In the genomic region with DNA sequence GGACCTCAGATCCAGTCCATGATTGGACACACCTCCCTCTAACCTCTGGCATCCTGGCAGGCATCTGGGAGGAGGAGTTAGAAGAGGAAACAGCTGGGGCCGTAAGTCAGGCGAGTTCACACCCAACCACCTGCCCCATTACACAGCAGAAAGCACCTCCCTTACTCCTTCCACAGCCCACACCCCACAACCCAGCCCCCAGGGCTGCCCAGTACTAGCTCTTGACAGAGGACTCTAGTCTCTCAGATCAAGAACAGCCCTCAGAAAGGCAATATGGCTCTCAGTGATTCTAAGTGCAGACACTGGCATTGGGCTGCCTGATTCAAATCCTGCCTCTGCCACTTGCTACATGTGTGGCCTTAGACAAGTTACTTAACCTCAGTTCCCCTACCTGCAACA, we compare ENCODE assay signal across 9 cellular contexts. TPM values are rescaled to one million over a fixed set of nuclear protein-coding genes. Genes with fewer than 3 reads are reported as not detected.
DNase-seq lines count a peak whose midpoint lies in the region; ATAC-seq and TF ChIP-seq lines count a peak whose summit lies in the region.
"Had no signal": no experiment of that assay in that cellular context is flagged by ENCODE, and none has a peak within 500 bp of the region (broad histone marks: within the 10 kb centered on the region; RNA-seq: fewer than 3 reads in every experiment).

No MANE protein-coding gene starts in this region.

- DNase-seq in ELR (ENCODE audit: low read depth) (peak; percentile 52), RWPE1 (ENCODE audit: low spot score) (peak; percentile 17), mucosa of descending colon (peak; percentile 77 to 86 (median 77)), glutamatergic neuron (no peak), aorta (no peak), NCI-H2227 (lab: John Stamatoyannopoulos, UW; ENCODE audit: unreplicated experiment) (no peak), activated gamma-delta T cell treated with Interleukin-2 at 50 U/mL for 16 hours (no peak)

- H3K9me3 ChIP-seq in HEK293 (ENCODE audit: control insufficient read depth, insufficient read depth, low read depth, low read length) (no peaks in the 10 kb centered on the region), mucosa of descending colon (no peaks in the 10 kb centered on the region), aorta (ENCODE audit: control insufficient read depth, low read length) (no peaks in the 10 kb centered on the region)

- H3K27ac ChIP-seq in HEK293 (ENCODE audit: extremely low read depth, low read depth, low read length) (no peak overlapping the region), RWPE1 (peak overlapping the region; percentile 48), aorta (ENCODE audit: low read depth in 1 of 2, low read length in 2 of 2) (peak overlapping the region in 1 of 2 donors; percentile 22)
- H3K27ac ChIP-seq: VCaP had no signal

- peaks cover 2% of the 10 kb centered on the region for H3K27me3 Mint-ChIP-seq in glutamatergic neuron (ENCODE audit: unreplicated experiment)

- no peak overlapping the region for H3K27ac Mint-ChIP-seq in glutamatergic neuron (ENCODE audit: unreplicated experiment)

- no peak overlapping the region for H3K4me3 ChIP-seq in HEK293 (ENCODE audit: low read depth, low read length)
- H3K4me3 ChIP-seq in mucosa of descending colon = no peak overlapping the region
- H3K4me3 ChIP-seq in aorta (ENCODE audit: low read length in 2 of 2) = no peak overlapping the region

- H3K4me3 Mint-ChIP-seq in glutamatergic neuron (ENCODE audit: unreplicated experiment) = no peak overlapping the region

- peaks cover 1% of the 10 kb centered on the region for H3K9me3 Mint-ChIP-seq in glutamatergic neuron (ENCODE audit: unreplicated experiment)

- CTCF ChIA-PET in HEK293 (lab: Yijun Ruan, JAX) = interaction anchor here (0.6 kb wide), 1 partner anchor 31 kb away, joined by 4 read pairs; no protein-coding TSS in a partner anchor
- CTCF ChIA-PET in RWPE1 (lab: Yijun Ruan, JAX) = interaction anchor here (0.6 kb wide), 2 partner anchors 38 to 192 kb away, joined by 3 read pairs; no protein-coding TSS in a partner anchor

- peaks cover 7% of the 10 kb centered on the region for H3K4me1 Mint-ChIP-seq in glutamatergic neuron (ENCODE audit: low read depth, unreplicated experiment)

- H3K4me1 ChIP-seq in HEK293 (ENCODE audit: control insufficient read depth, insufficient read depth, low read length) = no peaks in the 10 kb centered on the region
- peaks cover 35% of the 10 kb centered on the region for H3K4me1 ChIP-seq in mucosa of descending colon (ENCODE audit: low read depth)
- H3K4me1 ChIP-seq in aorta (ENCODE audit: control insufficient read depth in 1 of 2, insufficient read depth in 2 of 2, low read length in 2 of 2) = no peaks in the 10 kb centered on the region

- POLR2A ChIA-PET in HEK293 (lab: Yijun Ruan, JAX) = no interaction called here
- POLR2A ChIA-PET in RWPE1 (lab: Yijun Ruan, JAX; ENCODE audit: low non-redundant PET) = no interaction called here

- no peaks in the 10 kb centered on the region for H3K36me3 ChIP-seq in HEK293 (ENCODE audit: control insufficient read depth in 2 of 2, insufficient read depth in 1 of 2, low read length in 2 of 2)
- H3K36me3 ChIP-seq in mucosa of descending colon (ENCODE audit: low read depth) = no peaks in the 10 kb centered on the region
- H3K36me3 ChIP-seq in aorta (ENCODE audit: control insufficient read depth in 1 of 2, insufficient read depth in 2 of 2, low read length in 1 of 2) = no peaks in the 10 kb centered on the region

- ATAC-seq in mucosa of descending colon (peak; percentile 81), aorta (ENCODE audit: low FRiP score) (no peak)

- H3K36me3 Mint-ChIP-seq in glutamatergic neuron (ENCODE audit: unreplicated experiment) = no peaks in the 10 kb centered on the region

- 4 to 26% methylated on average over 2 of the region's 2 CpGs for WGBS in aorta, 2 donors

- TF ChIP-seq CTCF in HEK293 (tag by site-specific recombination; IDR thresholded peaks at IDR 0.05) (no peak), RWPE1 (conservative IDR thresholded peaks at IDR 0.05; ENCODE audit: low read depth) (no peak), mucosa of descending colon (IDR thresholded peaks at IDR 0.05) (no peak), glutamatergic neuron (IDR thresholded peaks at IDR 0.05; ENCODE audit: partially characterized antibody, unreplicated experiment) (no peak)

- intact Hi-C loops in mucosa of descending colon (cut with DNase I, micrococcal nuclease) (no loop called here), aorta (cut with DNase I) (no loop called here)

- H3K27me3 ChIP-seq in aorta (ENCODE audit: control insufficient read depth in 1 of 2, insufficient read depth in 2 of 2, low read length in 1 of 2) = no peaks in the 10 kb centered on the region

TF ChIP-seq in HEK293, 187 proteins besides CTCF, POLR2A, EP300 and RAD21:
- TF ChIP-seq ZNF341 (tag by site-specific recombination; IDR thresholded peaks at IDR 0.05; ENCODE audit: low read depth) = peak; percentile 62
- peak; percentile 71 for TF ChIP-seq KLF1 (tag by site-specific recombination; IDR thresholded peaks at IDR 0.05)
- TF ChIP-seq, protein P1, sequence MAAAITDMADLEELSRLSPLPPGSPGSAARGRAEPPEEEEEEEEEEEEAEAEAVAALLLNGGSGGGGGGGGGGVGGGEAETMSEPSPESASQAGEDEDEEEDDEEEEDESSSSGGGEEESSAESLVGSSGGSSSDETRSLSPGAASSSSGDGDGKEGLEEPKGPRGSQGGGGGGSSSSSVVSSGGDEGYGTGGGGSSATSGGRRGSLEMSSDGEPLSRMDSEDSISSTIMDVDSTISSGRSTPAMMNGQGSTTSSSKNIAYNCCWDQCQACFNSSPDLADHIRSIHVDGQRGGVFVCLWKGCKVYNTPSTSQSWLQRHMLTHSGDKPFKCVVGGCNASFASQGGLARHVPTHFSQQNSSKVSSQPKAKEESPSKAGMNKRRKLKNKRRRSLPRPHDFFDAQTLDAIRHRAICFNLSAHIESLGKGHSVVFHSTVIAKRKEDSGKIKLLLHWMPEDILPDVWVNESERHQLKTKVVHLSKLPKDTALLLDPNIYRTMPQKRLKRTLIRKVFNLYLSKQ (tag by site-specific recombination; IDR thresholded peaks at IDR 0.05; ENCODE audit: borderline replicate concordance) = no peak
- TF ChIP-seq, protein P2, sequence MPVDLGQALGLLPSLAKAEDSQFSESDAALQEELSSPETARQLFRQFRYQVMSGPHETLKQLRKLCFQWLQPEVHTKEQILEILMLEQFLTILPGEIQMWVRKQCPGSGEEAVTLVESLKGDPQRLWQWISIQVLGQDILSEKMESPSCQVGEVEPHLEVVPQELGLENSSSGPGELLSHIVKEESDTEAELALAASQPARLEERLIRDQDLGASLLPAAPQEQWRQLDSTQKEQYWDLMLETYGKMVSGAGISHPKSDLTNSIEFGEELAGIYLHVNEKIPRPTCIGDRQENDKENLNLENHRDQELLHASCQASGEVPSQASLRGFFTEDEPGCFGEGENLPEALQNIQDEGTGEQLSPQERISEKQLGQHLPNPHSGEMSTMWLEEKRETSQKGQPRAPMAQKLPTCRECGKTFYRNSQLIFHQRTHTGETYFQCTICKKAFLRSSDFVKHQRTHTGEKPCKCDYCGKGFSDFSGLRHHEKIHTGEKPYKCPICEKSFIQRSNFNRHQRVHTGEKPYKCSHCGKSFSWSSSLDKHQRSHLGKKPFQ (tag by site-specific recombination; IDR thresholded peaks at IDR 0.05) = peak; percentile 76
- TF ChIP-seq, protein P3, sequence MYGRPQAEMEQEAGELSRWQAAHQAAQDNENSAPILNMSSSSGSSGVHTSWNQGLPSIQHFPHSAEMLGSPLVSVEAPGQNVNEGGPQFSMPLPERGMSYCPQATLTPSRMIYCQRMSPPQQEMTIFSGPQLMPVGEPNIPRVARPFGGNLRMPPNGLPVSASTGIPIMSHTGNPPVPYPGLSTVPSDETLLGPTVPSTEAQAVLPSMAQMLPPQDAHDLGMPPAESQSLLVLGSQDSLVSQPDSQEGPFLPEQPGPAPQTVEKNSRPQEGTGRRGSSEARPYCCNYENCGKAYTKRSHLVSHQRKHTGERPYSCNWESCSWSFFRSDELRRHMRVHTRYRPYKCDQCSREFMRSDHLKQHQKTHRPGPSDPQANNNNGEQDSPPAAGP (tag by site-specific recombination; IDR thresholded peaks at IDR 0.05) = peak; percentile 57; the same call in 1 of the 2 replicates

RNA-seq across cellular contexts. Expression of a gene that starts 34.1 kb away (rescaled TPM):
- total RNA-seq in mucosa of descending colon = 100 to 1,000 TPM in 1 of 3 donors, 10 to 100 TPM in 2; 45.4 to 312 (median 62.4) TPM
- total RNA-seq in glutamatergic neuron (ENCODE audit: unreplicated experiment) = 3.2 TPM
- total RNA-seq in aorta = 100 to 1,000 TPM; 144 to 163 TPM
- polyA plus RNA-seq in aorta = 100 to 1,000 TPM in 1 of 2 donors, 10 to 100 TPM in 1; 36.8 to 106 TPM

Comparison
In these comparisons a context has a peak if more than half of its experiments do, and no peak if none do; other contexts are left out.
1. DNase-seq: peak in ELR (single experiment), RWPE1 (single experiment) and mucosa of descending colon (3 of 3); none in glutamatergic neuron (single experiment), aorta (0 of 2), NCI-H2227 (single experiment) and activated gamma-delta T cell treated with Interleukin-2 at 50 U/mL for 16 hours (single experiment).
2. RNA of a gene that starts 34.1 kb away (total RNA-seq): 144 to 163 TPM in aorta and 45.4 to 312 TPM in mucosa of descending colon; 3.2 TPM in glutamatergic neuron (single experiment); every median in the first group is over 10 times any median in the second.